9 cellular contexts compared by ENCODE assay signal in genomic region chr2:64978514-64979268, GRCh38. TPM values are rescaled to one million over a fixed set of nuclear protein-coding genes. Genes with fewer than 3 reads are reported as not detected.
DNase-seq lines count a peak whose midpoint lies in the region; ATAC-seq, FAIRE-seq and TF ChIP-seq lines count a peak whose summit lies in the region.
"Had no signal": no experiment of that assay in that cellular context is flagged by ENCODE, and none has a peak within 500 bp of the region (broad histone marks: within the 10 kb centered on the region; RNA-seq: fewer than 3 reads in every experiment).

No MANE protein-coding gene starts in this region.

- no peaks in the 10 kb centered on the region for H3K79me2 ChIP-seq in DOHH2 (ENCODE audit: control insufficient read depth, low read length)
- no peaks in the 10 kb centered on the region for H3K79me2 ChIP-seq in mesendoderm (ENCODE audit: control insufficient read depth, insufficient read depth, low read length)

- no peak overlapping the region for H2BK5ac ChIP-seq in mesendoderm (ENCODE audit: low read length)

- H3K4me3 Mint-ChIP-seq in activated B cell treated with CpG ODN at 0.5 μM for 24 hours: no peak overlapping the region

- POLR2A ChIA-PET in activated B cell treated with CpG ODN at 0.5 μM for 24 hours (lab: Charles Lee): interaction anchor here (0.5 to 1.4 kb wide), 5 partner anchors 8 to 62 kb away, joined by 3 to 15 read pairs (median 3); no protein-coding TSS in a partner anchor

- intact Hi-C loops in activated B cell treated with CpG ODN at 0.5 μM for 24 hours (cut with micrococcal nuclease): loop anchor here (1.0 kb wide), 1 partner anchor 11 kb away; the partner anchor contains the start of gene SLC1A4

- peak; percentile 64 for TF ChIP-seq CTCF in DOHH2 (IDR thresholded peaks at IDR 0.05; ENCODE audit: low read depth, low read length, poor library complexity, severe bottlenecking)
- TF ChIP-seq CTCF in HFF-Myc (IDR thresholded peaks at IDR 0.05; ENCODE audit: low read depth, low read length, missing control alignments): peak; percentile 18
- no peak for TF ChIP-seq CTCF in activated B cell treated with CpG ODN at 0.5 μM for 24 hours (IDR thresholded peaks at IDR 0.05)

- no peak overlapping the region for H2BK120ac ChIP-seq in mesendoderm (ENCODE audit: low read depth, low read length)

- H3K4me2 ChIP-seq in DOHH2 (ENCODE audit: low read length) (no peak overlapping the region), mesendoderm (ENCODE audit: low read length) (no peak overlapping the region)

- no peak overlapping the region for H3K56ac ChIP-seq in mesendoderm (ENCODE audit: low read length)

- H3K9me2 ChIP-seq in DOHH2 (replicated peaks; ENCODE audit: control insufficient read depth, low read length): no peaks in the 10 kb centered on the region

- no peak overlapping the region for H2AK5ac ChIP-seq in mesendoderm (ENCODE audit: low read length)

- DNase-seq in HFF-Myc (ENCODE audit: extremely low read depth, low read depth) (peak; percentile 33), activated B cell treated with CpG ODN at 0.5 μM for 24 hours (no peak), mesendoderm (peak; percentile 29), NCI-H2196 treated with DMSO at 0.1 percent for 48 hours (lab: John Stamatoyannopoulos, UW; ENCODE audit: unreplicated experiment) (no peak), HTR-8/SVneo (ENCODE audit: insufficient read length, low spot score) (no peak), foreskin melanocyte (no peak)
- DNase-seq: ovary had no signal

- WGBS in mesendoderm (ENCODE audit: extremely low coverage, insufficient coverage, low lambda C conversion rate): no CpG with 5 or more reads among the region's 4 CpGs

- H3K9me3 ChIP-seq in DOHH2 (ENCODE audit: control insufficient read depth, insufficient read depth, low read length): no peaks in the 10 kb centered on the region
- H3K9me3 ChIP-seq: ovary had no signal

- no peaks in the 10 kb centered on the region for H4K20me1 ChIP-seq in DOHH2 (ENCODE audit: control insufficient read depth, insufficient read depth, low read depth, low read length)

- no peak overlapping the region for H3K23ac ChIP-seq in mesendoderm (ENCODE audit: low read length)

- H3K27ac ChIP-seq in DOHH2 (ENCODE audit: low read depth, low read length): no peak overlapping the region
- H3K27ac ChIP-seq in mesendoderm (ENCODE audit: low read depth, low read length): no peak overlapping the region
- H3K27ac ChIP-seq: ovary had no signal

- H3K79me1 ChIP-seq in mesendoderm (ENCODE audit: low read length): no peaks in the 10 kb centered on the region

- no peaks in the 10 kb centered on the region for H3K27me3 Mint-ChIP-seq in activated B cell treated with CpG ODN at 0.5 μM for 24 hours

- FAIRE-seq in HTR-8/SVneo (lab: Jason Lieb, UNC): no peak

- H3K18ac ChIP-seq in mesendoderm (ENCODE audit: low read length): no peak overlapping the region

- H3K27me3 ChIP-seq in DOHH2 (ENCODE audit: control insufficient read depth, low read length): no peaks in the 10 kb centered on the region
- no peaks in the 10 kb centered on the region for H3K27me3 ChIP-seq in mesendoderm (ENCODE audit: insufficient read depth, low read length, poor library complexity)
- H3K27me3 ChIP-seq: ovary had no signal

- no peak overlapping the region for H4K5ac ChIP-seq in mesendoderm (ENCODE audit: low read length)

- no peak overlapping the region for H3K9ac ChIP-seq in mesendoderm (ENCODE audit: low read length)

- H3F3A ChIP-seq in DOHH2 (ENCODE audit: control insufficient read depth, insufficient read depth): no peaks in the 10 kb centered on the region

- ATAC-seq in activated B cell treated with CpG ODN at 0.5 μM for 24 hours (ENCODE audit: low read depth) (peak; percentile 62), HG03439 (IDR thresholded peaks at IDR 0.05; ENCODE audit: unreplicated experiment) (no peak)

- H3K36me3 Mint-ChIP-seq in activated B cell treated with CpG ODN at 0.5 μM for 24 hours (ENCODE audit: low read depth): peaks cover 2% of the 10 kb centered on the region

- CTCF ChIA-PET in activated B cell treated with CpG ODN at 0.5 μM for 24 hours (lab: Charles Lee): interaction anchor here (1.4 to 1.7 kb wide), 3 partner anchors 18 to 60 kb away, joined by 3 to 9 read pairs (median 4); no protein-coding TSS in a partner anchor

- no peaks in the 10 kb centered on the region for H3K9me3 Mint-ChIP-seq in activated B cell treated with CpG ODN at 0.5 μM for 24 hours

- no peak overlapping the region for H4K8ac ChIP-seq in mesendoderm (ENCODE audit: low read depth, low read length)

- no peaks in the 10 kb centered on the region for H3K36me3 ChIP-seq in DOHH2 (ENCODE audit: control insufficient read depth, low read length)
- no peaks in the 10 kb centered on the region for H3K36me3 ChIP-seq in mesendoderm (ENCODE audit: control insufficient read depth, insufficient read depth, low read length)
- H3K36me3 ChIP-seq: ovary had no signal

- H3K4me3 ChIP-seq in DOHH2 (ENCODE audit: low read length) (no peak overlapping the region), HFF-Myc (replicated peaks; ENCODE audit: low read depth, low read length) (no peak overlapping the region), mesendoderm (ENCODE audit: low read length) (no peak overlapping the region)
- H3K4me3 ChIP-seq: ovary had no signal

- peaks cover 35% of the 10 kb centered on the region for H3K4me1 ChIP-seq in DOHH2 (ENCODE audit: control insufficient read depth, low read length)
- peaks cover 4% of the 10 kb centered on the region for H3K4me1 ChIP-seq in mesendoderm (ENCODE audit: control insufficient read depth, low read depth, low read length)

- H3K4me1 Mint-ChIP-seq in activated B cell treated with CpG ODN at 0.5 μM for 24 hours: peaks cover 9% of the 10 kb centered on the region

- no peak overlapping the region for H3K4ac ChIP-seq in mesendoderm (ENCODE audit: low read depth, low read length)

- no peak overlapping the region for H2BK15ac ChIP-seq in mesendoderm (replicated peaks; ENCODE audit: low read depth)

- H3K27ac Mint-ChIP-seq in activated B cell treated with CpG ODN at 0.5 μM for 24 hours: no peak overlapping the region

RNA-seq across cellular contexts. Expression of gene SLC1A4, which starts 10.5 kb away (rescaled TPM):
- 32.1 and 35.4 TPM in 2 replicates for total RNA-seq in activated B cell treated with CpG ODN at 0.5 μM for 24 hours
- 0.59 TPM for polyA plus RNA-seq in mesendoderm (2013, experiment 1 of 2)
- 0.69 TPM for polyA plus RNA-seq in mesendoderm (2013, experiment 2 of 2)

Comparison
In these comparisons a context has a peak if more than half of its experiments do, and no peak if none do; other contexts are left out.
1. DNase-seq: peak in HFF-Myc (single experiment) and mesendoderm (single experiment); none in activated B cell treated with CpG ODN at 0.5 μM for 24 hours (single experiment), NCI-H2196 treated with DMSO at 0.1 percent for 48 hours (single experiment), HTR-8/SVneo (single experiment) and foreskin melanocyte (single experiment).